8 cellular contexts compared by ENCODE assay signal in genomic region chr15:63135804-63136203, GRCh38. TPM values are rescaled to one million over a fixed set of nuclear protein-coding genes. Genes with fewer than 3 reads are reported as not detected.
DNase-seq lines count a peak whose midpoint lies in the region; ATAC-seq and TF ChIP-seq lines count a peak whose summit lies in the region.

No MANE protein-coding gene starts in this region.

- H3K36me3 ChIP-seq in esophagus squamous epithelium, result peaks cover 0 to 10% (median 0%) of the 10 kb centered on the region in 3 donors

- H3K36me3 Mint-ChIP-seq in CD4-positive, alpha-beta T cell (ENCODE audit: low read depth), result peaks cover 10% of the 10 kb centered on the region

- POLR2A ChIA-PET in CD4-positive, alpha-beta T cell (lab: Charles Lee), result interaction anchor here (1.4 kb wide), 2 partner anchors 10 to 21 kb away, joined by 5 read pairs; partner anchors contain the start of gene RPS27L

- intact Hi-C loops in esophagus squamous epithelium (cut with DNase I) (no loop called here), sciatic nerve (cut with DNase I) (no loop called here)
- intact Hi-C loops in CD4-positive, alpha-beta T cell (cut with DNase I, micrococcal nuclease), result no loop called here

- no peak overlapping the region for H3K4me3 ChIP-seq in esophagus squamous epithelium

- TF ChIP-seq CTCF in esophagus squamous epithelium (IDR thresholded peaks at IDR 0.05), result no peak
- TF ChIP-seq CTCF in CD4-positive, alpha-beta T cell (IDR thresholded peaks at IDR 0.05), result no peak

- TF ChIP-seq POLR2A in esophagus squamous epithelium (IDR thresholded peaks at IDR 0.05), result no peak

- peaks cover 0 to 21% (median 9%) of the 10 kb centered on the region in 3 donors for H3K4me1 ChIP-seq in esophagus squamous epithelium

- no peaks in the 10 kb centered on the region for H3K9me3 Mint-ChIP-seq in CD4-positive, alpha-beta T cell

- H3K27me3 ChIP-seq in esophagus squamous epithelium, result no peaks in the 10 kb centered on the region
- H3K27me3 ChIP-seq in CD4-positive, alpha-beta T cell (ENCODE audit: control insufficient read depth, insufficient read depth, low read length), result no peaks in the 10 kb centered on the region

- H3K4me1 Mint-ChIP-seq in CD4-positive, alpha-beta T cell (ENCODE audit: low read depth), result no peaks in the 10 kb centered on the region

- CTCF ChIA-PET in CD4-positive, alpha-beta T cell (lab: Charles Lee), result interaction anchor here (0.7 kb wide), 1 partner anchor 67 kb away, joined by 3 read pairs; no protein-coding TSS in a partner anchor

- ATAC-seq in sciatic nerve, result peak; percentile 33
- ATAC-seq in CD4-positive, alpha-beta T cell (ENCODE audit: poor library complexity), result no peak

- H3K27ac ChIP-seq in esophagus squamous epithelium, result peak overlapping the region; percentile 1 to 49 (median 30)
- no peak overlapping the region for H3K27ac ChIP-seq in CD4-positive, alpha-beta T cell (ENCODE audit: low read depth, low read length)

- 30 to 36% methylated on average over 3 of the region's 3 CpGs for WGBS in esophagus squamous epithelium, 2 donors

- no peak overlapping the region for H3K4me3 Mint-ChIP-seq in CD4-positive, alpha-beta T cell

- peak; percentile 58 for DNase-seq in GM03348 (ENCODE audit: low spot score)
- DNase-seq in RKO (ENCODE audit: low spot score), result peak; percentile 91
- no peak for DNase-seq in esophagus squamous epithelium (lab: John Stamatoyannopoulos, UW)
- no peak for DNase-seq in sciatic nerve (ENCODE audit: low spot score)
- DNase-seq in CD4-positive, alpha-beta T cell, result no peak
- DNase-seq in NCI-H446 treated with DMSO at 0.1 percent for 48 hours (lab: John Stamatoyannopoulos, UW), result no peak
- no peak for DNase-seq in NCI-H1694 treated with DMSO at 0.1 percent for 48 hours (lab: John Stamatoyannopoulos, UW)
- DNase-seq in DMS153 treated with DMSO at 0.1 percent for 48 hours (lab: John Stamatoyannopoulos, UW; ENCODE audit: unreplicated experiment), result no peak

- H3K27me3 Mint-ChIP-seq in CD4-positive, alpha-beta T cell, result no peaks in the 10 kb centered on the region

- H3K27ac Mint-ChIP-seq in CD4-positive, alpha-beta T cell, result no peak overlapping the region

- H3K9me3 ChIP-seq in esophagus squamous epithelium, result no peaks in the 10 kb centered on the region
- H3K9me3 ChIP-seq in CD4-positive, alpha-beta T cell (ENCODE audit: control insufficient read depth, low read length), result no peaks in the 10 kb centered on the region

RNA-seq across cellular contexts. Expression of gene LACTB, which starts 14.1 kb away (rescaled TPM):
- 10 to 100 TPM in 3 of 4 donors, 1 to 10 TPM in 1; 9.7 to 22.6 (median 12.1) TPM for total RNA-seq in esophagus squamous epithelium
- total RNA-seq in sciatic nerve, result 16.8 TPM
- 1 to 10 TPM; 6.9 to 7.0 TPM for total RNA-seq in CD4-positive, alpha-beta T cell

RNA-seq across cellular contexts. Expression of gene RPS27L, which starts 21.5 kb away (rescaled TPM):
- total RNA-seq in esophagus squamous epithelium (10 to 100 TPM; 23.7 to 89.6 (median 43.8) TPM), sciatic nerve (118 TPM)
- 10 to 100 TPM; 40.0 to 43.1 TPM for total RNA-seq in CD4-positive, alpha-beta T cell

RNA-seq across cellular contexts. Expression of gene RAB8B, which starts 53.6 kb away (rescaled TPM):
- total RNA-seq in esophagus squamous epithelium (10 to 100 TPM in 2 of 4 donors, 1 to 10 TPM in 2; 3.1 to 22.7 (median 10.0) TPM), sciatic nerve (69.4 TPM)
- total RNA-seq in CD4-positive, alpha-beta T cell, result 10 to 100 TPM; 74.5 to 75.2 TPM

Comparison
In these comparisons a context has a peak if more than half of its experiments do, and no peak if none do; other contexts are left out.
1. DNase-seq: peak in GM03348 (single experiment) and RKO (single experiment); none in esophagus squamous epithelium (single experiment), sciatic nerve (single experiment), CD4-positive, alpha-beta T cell (0 of 10), NCI-H446 treated with DMSO at 0.1 percent for 48 hours (single experiment), NCI-H1694 treated with DMSO at 0.1 percent for 48 hours (single experiment) and DMS153 treated with DMSO at 0.1 percent for 48 hours (single experiment).